33 cellular contexts compared by ENCODE assay signal in the genomic region with DNA sequence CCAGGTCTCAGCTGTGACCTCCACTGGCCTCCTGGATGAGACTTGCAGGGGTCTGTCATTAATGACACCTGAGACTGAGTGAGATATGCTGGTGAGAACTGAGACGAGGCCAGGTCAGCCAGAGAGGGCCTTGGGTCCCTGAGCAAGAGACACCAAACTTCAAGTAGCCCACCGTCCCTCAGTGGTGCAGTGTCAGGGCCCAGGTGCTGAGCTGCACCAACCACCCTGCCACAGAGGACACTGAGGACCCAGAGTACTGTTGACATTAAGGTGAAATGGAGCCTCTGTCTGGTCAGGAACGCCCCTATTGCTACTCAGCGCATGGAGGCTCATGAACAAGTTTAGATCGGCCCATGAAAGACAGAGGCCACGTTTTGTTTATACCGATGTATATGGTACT.
"Had no signal": no experiment of that assay in that cellular context is flagged by ENCODE, and none has a peak within 500 bp of the region (broad histone marks: within the 10 kb centered on the region; RNA-seq: fewer than 3 reads in every experiment).

No MANE protein-coding gene starts in this region.

- DNase-seq: activated CD4-positive, alpha-beta memory T cell treated with anti-CD3 and anti-CD28 coated beads, Interleukin-2, amount 10 ng/mL, durations not matched to agents 7 days and 5 days; activated CD4-positive, alpha-beta T cell treated with anti-CD3 and anti-CD28 coated beads for 1 hour; activated CD4-positive, alpha-beta T cell treated with anti-CD3 and anti-CD28 coated beads for 48 hours; activated CD4-positive, CD25-positive, alpha-beta regulatory T cell; activated CD8-positive, alpha-beta memory T cell treated with anti-CD3 and anti-CD28 coated beads for 24 hours; activated CD8-positive, alpha-beta memory T cell treated with anti-CD3 and anti-CD28 coated beads, Interleukin-2, amount 10 ng/mL, durations not matched to agents 7 days and 5 days; activated CD8-positive, alpha-beta memory T cell treated with anti-CD3 and anti-CD28 coated beads, Interleukin-2, amount 50 U/mL, for 48 hours; activated effector memory CD4-positive, alpha-beta T cell treated with anti-CD3 and anti-CD28 coated beads, Interleukin-2, amount 50 U/mL, for 16 hours; activated naive CD4-positive, alpha-beta T cell; activated naive CD8-positive, alpha-beta T cell treated with anti-CD3 and anti-CD28 coated beads, Interleukin-2, amount 10 ng/mL, durations not matched to agents 7 days and 5 days; activated T-cell treated with anti-CD3 and anti-CD28 coated beads, Interleukin-2, amount 50 U/mL, for 48 hours; body of pancreas; caudate nucleus; Karpas-422; NCI-H1436; NCI-H1694; NCI-H1930; NCI-H345; NCI-H510A; NCI-H526; NCI-H748 treated with DMSO at 0.1 percent for 48 hours; NK-92 treated with Interleukin-12 subunit alpha and Interleukin-12 subunit beta, amount 100 ng/mL, for 24 hours; PC-3; Peyer's patch; Right ventricle myocardium superior; RPMI8226; SW 1271; T-helper 1 cell; T1000; WERI-Rb-1 had no signal

- H3K9me3 ChIP-seq: body of pancreas, Peyer's patch had no signal

- H3K36me3 Mint-ChIP-seq: activated CD8-positive, alpha-beta memory T cell treated with anti-CD3 and anti-CD28 coated beads, Interleukin-2, amount 10 ng/mL, durations not matched to agents 7 days and 5 days had no signal

- H3K4me3 ChIP-seq: body of pancreas, K562, Peyer's patch had no signal

- H3K27me3 Mint-ChIP-seq: activated CD4-positive, alpha-beta memory T cell treated with anti-CD3 and anti-CD28 coated beads, Interleukin-2, amount 10 ng/mL, durations not matched to agents 7 days and 5 days; activated CD8-positive, alpha-beta memory T cell treated with anti-CD3 and anti-CD28 coated beads, Interleukin-2, amount 10 ng/mL, durations not matched to agents 7 days and 5 days; activated naive CD4-positive, alpha-beta T cell treated with anti-CD3 and anti-CD28 coated beads, Interleukin-2, amount 50 U/mL, for 24 hours; activated naive CD8-positive, alpha-beta T cell treated with anti-CD3 and anti-CD28 coated beads, Interleukin-2, amount 10 ng/mL, durations not matched to agents 7 days and 5 days; activated T-helper 17 cell treated with anti-CD3 and anti-CD28 coated beads, Interleukin-2, amount 50 U/mL, for 72 hours had no signal

- H3K9me3 Mint-ChIP-seq: activated CD4-positive, alpha-beta memory T cell treated with anti-CD3 and anti-CD28 coated beads, Interleukin-2, amount 10 ng/mL, durations not matched to agents 7 days and 5 days; activated naive CD4-positive, alpha-beta T cell treated with anti-CD3 and anti-CD28 coated beads, Interleukin-2, amount 50 U/mL, for 24 hours; activated naive CD8-positive, alpha-beta T cell treated with anti-CD3 and anti-CD28 coated beads, Interleukin-2, amount 10 ng/mL, durations not matched to agents 7 days and 5 days; activated T-helper 17 cell treated with anti-CD3 and anti-CD28 coated beads, Interleukin-2, amount 50 U/mL, for 72 hours had no signal

- H3K27ac ChIP-seq: body of pancreas, Peyer's patch, WERI-Rb-1 had no signal

- H3K4me1 ChIP-seq: body of pancreas, Peyer's patch had no signal

- ATAC-seq: activated CD8-positive, alpha-beta memory T cell treated with anti-CD3 and anti-CD28 coated beads, Interleukin-2, amount 10 ng/mL, durations not matched to agents 7 days and 5 days; activated T-helper 17 cell treated with anti-CD3 and anti-CD28 coated beads, Interleukin-2, amount 50 U/mL, for 72 hours; body of pancreas; K562; PC-3 had no signal

- H3K36me3 ChIP-seq: WERI-Rb-1 had no signal

- H3K4me3 Mint-ChIP-seq: activated CD4-positive, alpha-beta memory T cell treated with anti-CD3 and anti-CD28 coated beads, Interleukin-2, amount 10 ng/mL, durations not matched to agents 7 days and 5 days; activated CD8-positive, alpha-beta memory T cell treated with anti-CD3 and anti-CD28 coated beads, Interleukin-2, amount 10 ng/mL, durations not matched to agents 7 days and 5 days; activated naive CD4-positive, alpha-beta T cell treated with anti-CD3 and anti-CD28 coated beads, Interleukin-2, amount 50 U/mL, for 24 hours; activated naive CD8-positive, alpha-beta T cell treated with anti-CD3 and anti-CD28 coated beads, Interleukin-2, amount 10 ng/mL, durations not matched to agents 7 days and 5 days; activated T-helper 17 cell treated with anti-CD3 and anti-CD28 coated beads, Interleukin-2, amount 50 U/mL, for 72 hours had no signal

- H3K27me3 ChIP-seq: body of pancreas, Peyer's patch had no signal

- H3K27ac Mint-ChIP-seq: activated CD4-positive, alpha-beta memory T cell treated with anti-CD3 and anti-CD28 coated beads, Interleukin-2, amount 10 ng/mL, durations not matched to agents 7 days and 5 days; activated CD8-positive, alpha-beta memory T cell treated with anti-CD3 and anti-CD28 coated beads, Interleukin-2, amount 10 ng/mL, durations not matched to agents 7 days and 5 days; activated naive CD4-positive, alpha-beta T cell treated with anti-CD3 and anti-CD28 coated beads, Interleukin-2, amount 50 U/mL, for 24 hours; activated naive CD8-positive, alpha-beta T cell treated with anti-CD3 and anti-CD28 coated beads, Interleukin-2, amount 10 ng/mL, durations not matched to agents 7 days and 5 days had no signal

- H3K4me1 Mint-ChIP-seq: activated naive CD4-positive, alpha-beta T cell treated with anti-CD3 and anti-CD28 coated beads, Interleukin-2, amount 50 U/mL, for 24 hours had no signal
